ENCODE assay signal across 15 cellular contexts in genomic region chr18:63218472-63218871, GRCh38.
A peak's percentile ranks its signal among the peaks of the same experiment; 100 is the strongest.
DNase-seq lines count a peak whose midpoint lies in the region; ATAC-seq, FAIRE-seq and TF ChIP-seq lines count a peak whose summit lies in the region.
"Had no signal": no experiment of that assay in that cellular context is flagged by ENCODE, and none has a peak within 500 bp of the region (broad histone marks: within the 10 kb centered on the region; RNA-seq: fewer than 3 reads in every experiment).

No MANE protein-coding gene starts in this region.

- intact Hi-C loops in stomach (cut with DNase I; ENCODE audit: low total_unique reads), result no loop called here

- no peak for TF ChIP-seq EP300 in stomach (IDR thresholded peaks at IDR 0.05)

- H3K4me3 Mint-ChIP-seq in activated naive CD4-positive, alpha-beta T cell treated with anti-CD3 and anti-CD28 coated beads, Interleukin-2, amount 50 U/mL, for 24 hours, result peak overlapping the region; percentile 11
- peak overlapping the region in 1 of 3 donors; percentile 61 for H3K4me3 Mint-ChIP-seq in T-cell

- H3K9me3 ChIP-seq in hepatocyte (ENCODE audit: low read depth), result no peaks in the 10 kb centered on the region
- no peaks in the 10 kb centered on the region for H3K9me3 ChIP-seq in stomach

- H3K36me3 ChIP-seq in hepatocyte (replicated peaks; ENCODE audit: insufficient read depth, low read depth) (no peaks in the 10 kb centered on the region), stomach (no peaks in the 10 kb centered on the region)

- POLR2A ChIA-PET in T-cell (lab: Charles Lee), result no interaction called here

- peak; percentile 85 for FAIRE-seq in urothelium cell line (lab: Jason Lieb, UNC)

- no peaks in the 10 kb centered on the region for H3K27me3 Mint-ChIP-seq in activated naive CD4-positive, alpha-beta T cell treated with anti-CD3 and anti-CD28 coated beads, Interleukin-2, amount 50 U/mL, for 24 hours
- H3K27me3 Mint-ChIP-seq in T-cell, result no peaks in the 10 kb centered on the region

- peak overlapping the region; percentile 98 for H3K27ac Mint-ChIP-seq in activated naive CD4-positive, alpha-beta T cell treated with anti-CD3 and anti-CD28 coated beads, Interleukin-2, amount 50 U/mL, for 24 hours
- peak overlapping the region; percentile 97 to 98 for H3K27ac Mint-ChIP-seq in T-cell

- no peak overlapping the region for H2AFZ ChIP-seq in hepatocyte

- H4K20me1 ChIP-seq in hepatocyte (ENCODE audit: insufficient read depth, poor library complexity, severe bottlenecking), result no peaks in the 10 kb centered on the region

- peaks cover 44% of the 10 kb centered on the region for H3K36me3 Mint-ChIP-seq in activated naive CD4-positive, alpha-beta T cell treated with anti-CD3 and anti-CD28 coated beads, Interleukin-2, amount 50 U/mL, for 24 hours
- H3K36me3 Mint-ChIP-seq in T-cell, result peaks cover 35% of the 10 kb centered on the region

- CTCF ChIA-PET in T-cell (lab: Charles Lee), result interaction anchor here (0.7 kb wide), 2 partner anchors 77 to 80 kb away, joined by 3 to 4 read pairs; no protein-coding TSS in a partner anchor

- peaks cover 26% of the 10 kb centered on the region for H3K9me3 Mint-ChIP-seq in activated naive CD4-positive, alpha-beta T cell treated with anti-CD3 and anti-CD28 coated beads, Interleukin-2, amount 50 U/mL, for 24 hours
- peaks cover 0 to 9% (median 4%) of the 10 kb centered on the region in 3 donors for H3K9me3 Mint-ChIP-seq in T-cell

- H3K9me2 ChIP-seq in hepatocyte (replicated peaks; ENCODE audit: insufficient read depth), result no peaks in the 10 kb centered on the region

- peaks cover 93% of the 10 kb centered on the region for H3K4me1 Mint-ChIP-seq in activated naive CD4-positive, alpha-beta T cell treated with anti-CD3 and anti-CD28 coated beads, Interleukin-2, amount 50 U/mL, for 24 hours
- H3K4me1 Mint-ChIP-seq in T-cell, result peaks cover 85 to 96% (median 93%) of the 10 kb centered on the region in 3 donors

- H3K4me1 ChIP-seq in hepatocyte (ENCODE audit: insufficient read depth) (no peaks in the 10 kb centered on the region), stomach (peaks cover 0 to 11% (median 7%) of the 10 kb centered on the region in 4 donors)

- TF ChIP-seq CTCF in hepatocyte (IDR thresholded peaks at IDR 0.05; ENCODE audit: poor library complexity), result no peak
- TF ChIP-seq CTCF in stomach (IDR thresholded peaks at IDR 0.05), result no peak

- H3K27me3 ChIP-seq in hepatocyte (no peaks in the 10 kb centered on the region), stomach (no peaks in the 10 kb centered on the region)

- H3K4me3 ChIP-seq in hepatocyte, result no peak overlapping the region
- H3K4me3 ChIP-seq in stomach, result no peak overlapping the region

- no peak for DNase-seq in activated naive CD4-positive, alpha-beta T cell treated with anti-CD3 and anti-CD28 coated beads, Interleukin-2, amount 50 U/mL, for 16 hours
- DNase-seq in T-cell (no peak), hepatocyte (ENCODE audit: low spot score) (peak; percentile 24), urothelium cell line (ENCODE audit: low spot score) (no peak), stomach (no peak), middle frontal gyrus (ENCODE audit: extremely low spot score, low spot score) (no peak)
- DNase-seq: activated effector memory CD4-positive, alpha-beta T cell treated with Interleukin-2 at 50 U/mL for 16 hours; DMS79 treated with DMSO at 0.1 percent for 48 hours; effector CD8-positive, alpha-beta T cell; NCI-H1694; NCI-H510A; PC-3; stimulated activated naive CD4-positive, alpha-beta T cell had no signal

- no peak for ATAC-seq in T-cell (replicated peaks in 1 of 4)
- ATAC-seq in HG03175 (IDR thresholded peaks at IDR 0.05; ENCODE audit: unreplicated experiment), result no peak
- ATAC-seq: PC-3 had no signal

- no peaks in the 10 kb centered on the region for H3K79me2 ChIP-seq in hepatocyte

- H3K4me2 ChIP-seq in hepatocyte, result no peak overlapping the region

- no peak for TF ChIP-seq POLR2A in stomach (IDR thresholded peaks at IDR 0.05)

- no peak overlapping the region for H3K27ac ChIP-seq in hepatocyte
- H3K27ac ChIP-seq in stomach, result no peak overlapping the region
